In the genomic region with DNA sequence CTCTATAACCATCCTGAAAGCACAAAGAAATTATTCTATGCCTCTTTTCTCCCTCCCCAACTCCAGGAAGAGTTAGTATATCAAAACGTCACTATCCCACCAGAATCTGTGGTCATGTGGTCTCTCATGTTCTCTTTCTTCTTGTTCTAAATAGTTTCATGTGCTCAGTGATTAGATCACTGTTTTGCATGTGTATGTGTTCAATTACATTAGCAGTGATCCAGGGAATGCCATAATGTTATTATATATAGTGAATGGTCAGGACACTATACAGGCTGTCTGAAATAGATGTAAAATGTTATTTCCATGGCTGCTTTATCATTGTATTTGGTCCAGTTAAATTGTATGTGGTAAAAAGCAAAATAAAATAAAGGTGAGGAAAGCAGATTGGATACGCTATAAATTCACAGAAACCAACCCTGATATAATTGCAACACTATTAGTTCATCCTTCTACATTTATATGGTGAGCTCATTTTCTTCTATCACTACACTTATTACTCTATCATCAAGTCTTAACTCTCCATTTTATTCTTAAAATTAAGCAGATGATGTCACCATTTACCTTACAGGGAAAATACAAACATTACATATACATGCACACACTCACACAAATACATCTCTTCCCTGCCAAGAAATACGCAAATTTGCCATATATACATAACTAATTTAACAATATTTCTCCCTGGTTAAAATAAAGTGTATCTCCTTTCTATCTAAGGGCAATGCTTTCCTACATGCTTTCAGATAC, we compare ENCODE assay signal across 24 cellular contexts. TPM values are rescaled to one million over a fixed set of nuclear protein-coding genes. Genes with fewer than 3 reads are reported as not detected.
"Had no signal": no experiment of that assay in that cellular context is flagged by ENCODE, and none has a peak within 500 bp of the region (broad histone marks: within the 10 kb centered on the region; RNA-seq: fewer than 3 reads in every experiment).

No MANE protein-coding gene starts in this region.

- H3K36me3 ChIP-seq: esophagus muscularis mucosa, gastrocnemius medialis, left lung, lower lobe of right lung had no signal

- H3K4me3 ChIP-seq: coronary artery, dorsolateral prefrontal cortex, esophagus muscularis mucosa, gastrocnemius medialis, left lung, lower lobe of right lung, mucosa of descending colon had no signal

- DNase-seq: dermis blood vessel endothelial cell; dorsolateral prefrontal cortex; effector CD4-positive, alpha-beta T cell; effector memory CD4-positive, alpha-beta T cell; foreskin keratinocyte; gastrocnemius medialis; glutamatergic neuron; head of caudate nucleus; hippocampal formation; left cardiac atrium; left lung; left ventricle myocardium superior; lower lobe of right lung; mesenchymal stem cell; naive B cell; naive thymus-derived CD8-positive, alpha-beta T cell had no signal

- H3K9me3 ChIP-seq: esophagus muscularis mucosa, gastrocnemius medialis, left lung, lower lobe of right lung, mucosa of descending colon had no signal

- ATAC-seq: foreskin keratinocyte; gastrocnemius medialis; left cardiac atrium; left lung; left ventricle myocardium superior; lower lobe of right lung; naive thymus-derived CD8-positive, alpha-beta T cell had no signal

- FAIRE-seq: colon, endothelial cell of umbilical vein, islet of Langerhans, keratinocyte had no signal

- H3K27me3 ChIP-seq: dorsolateral prefrontal cortex, esophagus muscularis mucosa, foreskin keratinocyte, gastrocnemius medialis, left lung had no signal

- H3K4me1 ChIP-seq: esophagus muscularis mucosa, foreskin keratinocyte, lower lobe of right lung had no signal

- H3K27ac ChIP-seq: coronary artery, dorsolateral prefrontal cortex, esophagus muscularis mucosa, foreskin keratinocyte, gastrocnemius medialis, left lung, lower lobe of right lung had no signal

RNA-seq across cellular contexts. Expression of a gene that starts 26.9 kb away (rescaled TPM):
- total RNA-seq: foreskin keratinocyte, myocyte had no signal
- polyA plus RNA-seq: foreskin keratinocyte, keratinocyte had no signal
